ENCODE assay signal across 10 cellular contexts in the genomic region with DNA sequence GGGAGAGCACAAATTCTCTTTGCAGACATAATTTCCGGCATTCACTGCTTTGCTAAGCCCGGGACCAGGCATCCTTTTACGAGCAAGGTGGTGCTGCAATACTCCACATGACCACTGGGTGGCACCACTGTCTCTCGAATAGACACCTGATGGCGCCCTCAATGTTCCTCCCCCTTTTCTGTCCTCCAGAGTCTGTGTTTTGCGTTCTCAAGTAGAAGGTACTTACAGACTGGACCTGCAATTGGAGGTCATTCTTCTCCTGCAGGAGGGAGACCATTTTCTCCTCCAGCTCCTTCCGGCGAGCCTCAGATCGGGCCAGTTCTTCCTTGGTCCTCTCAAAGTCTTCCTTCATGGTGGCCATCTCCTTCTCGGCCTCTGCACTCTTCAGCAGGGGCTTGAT. TPM values are rescaled to one million over a fixed set of nuclear protein-coding genes. Genes with fewer than 3 reads are reported as not detected.
DNase-seq lines count a peak whose midpoint lies in the region; TF ChIP-seq lines count a peak whose summit lies in the region.
"Had no signal": no experiment of that assay in that cellular context is flagged by ENCODE, and none has a peak within 500 bp of the region (broad histone marks: within the 10 kb centered on the region; RNA-seq: fewer than 3 reads in every experiment).

No MANE protein-coding gene starts in this region.

- H3K4me1 ChIP-seq in uterus, result no peaks in the 10 kb centered on the region
- H3K4me1 ChIP-seq: BLaER1 had no signal

- no peaks in the 10 kb centered on the region for H3K27me3 ChIP-seq in uterus
- H3K27me3 ChIP-seq: BLaER1 had no signal

- no peaks in the 10 kb centered on the region for H3K9me3 Mint-ChIP-seq in activated naive CD4-positive, alpha-beta T cell treated with anti-CD3 and anti-CD28 coated beads, Interleukin-2, amount 10 ng/mL, durations not matched to agents 7 days and 5 days
- H3K9me3 Mint-ChIP-seq in progenitor cell of endocrine pancreas (ENCODE audit: low read depth), result no peaks in the 10 kb centered on the region
- H3K9me3 Mint-ChIP-seq: stimulated activated naive CD8-positive, alpha-beta T cell treated with anti-CD3 and anti-CD28 coated beads, Interleukin-15, Interleukin-2, amounts not matched to agents 100 ng/mL and 50 ng/mL, for 24 hours had no signal

- in situ Hi-C loops in KBM-7 (cut with MboI; ENCODE audit: low pct_unique_long_range_greater_than_20kb, low sequenced_read_pairs) (loop anchor here (10.0 kb wide), 1 partner anchor 287 kb away; no protein-coding TSS in a partner anchor), SK-MEL-5 (cut with HindIII; ENCODE audit: low pct_unique_long_range_greater_than_20kb, low sequenced_read_pairs) (no loop called here)

- no peaks in the 10 kb centered on the region for H3K36me3 ChIP-seq in uterus
- H3K36me3 ChIP-seq: BLaER1 had no signal

- no peak overlapping the region for H3K27ac Mint-ChIP-seq in activated naive CD4-positive, alpha-beta T cell treated with anti-CD3 and anti-CD28 coated beads, Interleukin-2, amount 10 ng/mL, durations not matched to agents 7 days and 5 days
- H3K27ac Mint-ChIP-seq in progenitor cell of endocrine pancreas, result no peak overlapping the region
- H3K27ac Mint-ChIP-seq: stimulated activated naive CD8-positive, alpha-beta T cell treated with anti-CD3 and anti-CD28 coated beads, Interleukin-15, Interleukin-2, amounts not matched to agents 100 ng/mL and 50 ng/mL, for 24 hours had no signal

- no peak overlapping the region for H3K4me3 Mint-ChIP-seq in activated naive CD4-positive, alpha-beta T cell treated with anti-CD3 and anti-CD28 coated beads, Interleukin-2, amount 10 ng/mL, durations not matched to agents 7 days and 5 days
- no peak overlapping the region for H3K4me3 Mint-ChIP-seq in progenitor cell of endocrine pancreas (ENCODE audit: low read depth)
- H3K4me3 Mint-ChIP-seq: stimulated activated naive CD8-positive, alpha-beta T cell treated with anti-CD3 and anti-CD28 coated beads, Interleukin-15, Interleukin-2, amounts not matched to agents 100 ng/mL and 50 ng/mL, for 24 hours had no signal

- intact Hi-C loops in head of caudate nucleus (cut with DNase I) (loop anchor here (5.0 kb wide), 1 partner anchor 290 kb away; no protein-coding TSS in a partner anchor), uterus (cut with DNase I; ENCODE audit: low total_unique reads) (no loop called here)

- peaks cover 4% of the 10 kb centered on the region for H3K27me3 Mint-ChIP-seq in activated naive CD4-positive, alpha-beta T cell treated with anti-CD3 and anti-CD28 coated beads, Interleukin-2, amount 10 ng/mL, durations not matched to agents 7 days and 5 days
- peaks cover 21% of the 10 kb centered on the region for H3K27me3 Mint-ChIP-seq in progenitor cell of endocrine pancreas

- peak; percentile 14 for DNase-seq in DMS153 treated with DMSO at 0.1 percent for 48 hours (lab: John Stamatoyannopoulos, UW; ENCODE audit: unreplicated experiment)
- DNase-seq in DMS153 (lab: John Stamatoyannopoulos, UW), result no peak
- DNase-seq in KBM-7, result peak; percentile 82
- DNase-seq in SK-MEL-5 (ENCODE audit: low read depth, low spot score), result peak; percentile 88
- DNase-seq in activated naive CD4-positive, alpha-beta T cell treated with anti-CD3 and anti-CD28 coated beads, Interleukin-2, amount 10 ng/mL, durations not matched to agents 7 days and 5 days, result peak; percentile 78
- peak; percentile 48 to 92 (median 81) for DNase-seq in head of caudate nucleus
- peak; percentile 89 for DNase-seq in progenitor cell of endocrine pancreas (ENCODE audit: low spot score, unreplicated experiment)
- DNase-seq in uterus, result peak; percentile 74 to 80

- no peak overlapping the region for H3K4me3 ChIP-seq in uterus
- H3K4me3 ChIP-seq: BLaER1 had no signal

- CTCF ChIA-PET in activated naive CD4-positive, alpha-beta T cell treated with anti-CD3 and anti-CD28 coated beads, Interleukin-2, amount 10 ng/mL, durations not matched to agents 7 days and 5 days (lab: Charles Lee), result interaction anchor here (0.7 to 7.0 kb wide), 6 partner anchors 11 to 402 kb away, joined by 3 to 72 read pairs (median 4); a partner anchor contains a TSS

- TF ChIP-seq CTCF in progenitor cell of endocrine pancreas (IDR thresholded peaks at IDR 0.05; ENCODE audit: unreplicated experiment), result peak; percentile 93
- peak; percentile 70 to 86 (median 75) for TF ChIP-seq CTCF in uterus (IDR thresholded peaks at IDR 0.05)

- no peaks in the 10 kb centered on the region for H3K9me3 ChIP-seq in uterus
- H3K9me3 ChIP-seq: BLaER1 had no signal

- H3K36me3 Mint-ChIP-seq in activated naive CD4-positive, alpha-beta T cell treated with anti-CD3 and anti-CD28 coated beads, Interleukin-2, amount 10 ng/mL, durations not matched to agents 7 days and 5 days, result no peaks in the 10 kb centered on the region
- no peaks in the 10 kb centered on the region for H3K36me3 Mint-ChIP-seq in progenitor cell of endocrine pancreas (ENCODE audit: insufficient read depth)

- no peaks in the 10 kb centered on the region for H3K4me1 Mint-ChIP-seq in activated naive CD4-positive, alpha-beta T cell treated with anti-CD3 and anti-CD28 coated beads, Interleukin-2, amount 10 ng/mL, durations not matched to agents 7 days and 5 days
- H3K4me1 Mint-ChIP-seq in progenitor cell of endocrine pancreas (ENCODE audit: low read depth), result no peaks in the 10 kb centered on the region

- no peak for TF ChIP-seq POLR2A in uterus (IDR thresholded peaks at IDR 0.05)

- H3K27ac ChIP-seq in uterus, result no peak overlapping the region
- H3K27ac ChIP-seq: BLaER1 had no signal

RNA-seq across cellular contexts. Expression of a gene that starts 45.2 kb away (rescaled TPM):
- total RNA-seq in SK-MEL-5 (2014; rRNA removed; shearing (Covaris generic)), result not detected in 2 replicates
- not detected in 2 replicates for polyA plus RNA-seq in SK-MEL-5 (2015; cell fraction: cytosol; rRNA removed)
- polyA plus RNA-seq in SK-MEL-5 (2015; cell fraction: nucleus; rRNA removed), result not detected in 2 replicates
- total RNA-seq in progenitor cell of endocrine pancreas (not detected in 2 replicates), uterus (not detected)
